Comparison of ENCODE assay signal across 9 cellular contexts in the genomic region with DNA sequence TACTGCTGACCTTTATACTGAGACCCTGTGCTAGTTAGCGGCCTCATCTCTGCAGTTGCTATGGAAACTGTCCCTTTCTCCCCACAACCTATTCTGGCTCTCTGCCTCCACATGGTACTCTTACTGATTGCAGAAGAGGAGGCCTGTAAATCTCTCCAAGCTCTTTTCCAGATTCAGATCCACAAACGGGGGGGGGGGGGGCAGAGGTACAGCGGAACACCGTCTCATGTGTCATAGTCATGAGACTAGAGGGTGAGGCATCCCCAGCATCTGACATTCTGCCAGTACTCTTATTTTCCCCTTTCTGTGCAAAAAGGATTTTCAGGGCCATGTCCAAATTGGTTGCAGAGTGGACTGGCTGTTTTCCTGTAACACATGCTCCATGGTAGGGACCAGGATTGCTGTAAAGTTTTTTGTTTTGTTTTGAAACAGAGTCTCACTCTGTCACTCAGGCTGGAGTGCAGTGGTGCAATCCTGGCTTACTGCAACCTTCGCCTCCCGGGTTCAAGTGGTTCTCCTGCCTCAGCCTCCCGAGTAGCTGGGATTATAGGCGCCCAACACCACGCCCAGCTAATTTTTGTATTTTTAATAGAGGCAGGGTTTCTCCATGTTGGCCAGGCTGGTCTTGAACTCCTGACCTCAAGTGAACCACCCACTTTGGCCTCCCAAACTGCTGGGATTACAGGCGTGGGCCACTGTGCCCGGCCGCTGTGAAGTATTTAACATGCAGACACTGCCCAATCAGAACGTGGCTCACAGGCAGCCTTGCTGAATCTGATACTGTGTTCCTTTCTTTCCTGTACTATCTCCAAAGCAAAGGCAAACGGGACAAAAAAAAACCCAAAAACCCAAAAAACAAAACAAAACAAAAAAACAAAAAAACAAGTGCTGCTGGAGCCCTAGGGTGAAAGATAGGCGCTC. TPM values are rescaled to one million over a fixed set of nuclear protein-coding genes. Genes with fewer than 3 reads are reported as not detected.
DNase-seq lines count a peak whose midpoint lies in the region; ATAC-seq and TF ChIP-seq lines count a peak whose summit lies in the region.
"Had no signal": no experiment of that assay in that cellular context is flagged by ENCODE, and none has a peak within 500 bp of the region (broad histone marks: within the 10 kb centered on the region; RNA-seq: fewer than 3 reads in every experiment).

No MANE protein-coding gene starts in this region.

- peak overlapping the region; percentile 46; the same call in 1 of the 2 replicates for H4K5ac ChIP-seq in IMR-90 (ENCODE audit: low read depth, low read length)

- H3K4me3 ChIP-seq in AG04449 (ENCODE audit: low read depth, low read length): peak overlapping the region; percentile 68
- H3K4me3 ChIP-seq in IMR-90 (ENCODE audit: insufficient read depth, low read depth, low read length): no peak overlapping the region
- H3K4me3 ChIP-seq in astrocyte of the cerebellum (ENCODE audit: low read depth, low read length): peak overlapping the region; percentile 50
- peak overlapping the region in 1 of 2 experiments; percentile 85 for H3K4me3 ChIP-seq in mesenchymal stem cell (ENCODE audit: insufficient read depth in 1 of 2, low read depth in 1 of 2, low read length in 2 of 2)

- intact Hi-C loops in IMR-90 (cut with micrococcal nuclease): no loop called here

- H3K9me1 ChIP-seq in IMR-90 (ENCODE audit: insufficient read depth, low read length): peaks cover 15% of the 10 kb centered on the region

- 0 out of 2 replicates have a peak overlapping the region, but pooled peaks have one; percentile 44 for H3K56ac ChIP-seq in IMR-90 (ENCODE audit: extremely low read depth, insufficient read depth, low read length)

- H2AFZ ChIP-seq in IMR-90 (replicated peaks; ENCODE audit: low read length, poor library complexity): peak overlapping the region; percentile 11
- no peak overlapping the region for H2AFZ ChIP-seq in mesenchymal stem cell (ENCODE audit: low read depth, low read length)

- H2BK20ac ChIP-seq in IMR-90 (ENCODE audit: low read depth, low read length): peak overlapping the region; percentile 8; the same call in 1 of the 2 replicates

- H3K79me1 ChIP-seq in IMR-90 (ENCODE audit: low read depth in 1 of 2, low read length in 2 of 2) (peaks cover 0 to 15% of the 10 kb centered on the region in 2 experiments; a peak in 3 of 4 replicates), mesenchymal stem cell (replicated peaks; ENCODE audit: low read length, poor library complexity, severe bottlenecking) (no peaks in the 10 kb centered on the region)

- peak overlapping the region in 1 of 2 experiments; percentile 61 for H2BK12ac ChIP-seq in mesenchymal stem cell (ENCODE audit: low read length in 2 of 2)

- peaks cover 14% of the 10 kb centered on the region for H3K4me1 ChIP-seq in IMR-90 (ENCODE audit: control insufficient read depth, insufficient read depth, low read length)
- H3K4me1 ChIP-seq in mesenchymal stem cell (ENCODE audit: control insufficient read depth, insufficient read depth, low read depth, low read length): peaks cover 15% of the 10 kb centered on the region

- WGBS in IMR-90 (ENCODE audit: extremely low coverage in 2 of 2, insufficient read length in 1 of 2), 2 experiments: 80% methylated on average over 2 of the region's 15 CpGs; no CpG with 5 or more reads in 1 of the 2 experiments
- WGBS in mesenchymal stem cell: 49% methylated on average over 12 of the region's 15 CpGs

- dilution Hi-C loops in IMR-90 (cut with HindIII; ENCODE audit: low sequenced_read_pairs, unreplicated experiment): no loop called here

- H4K91ac ChIP-seq in IMR-90 (ENCODE audit: insufficient read depth, low read depth, low read length) (peak overlapping the region; percentile 0; the same call in 1 of the 2 replicates), mesenchymal stem cell (ENCODE audit: low read length) (no peak overlapping the region)

- in situ Hi-C loops in IMR-90 (cut with MboI; ENCODE audit: low sequenced_read_pairs) (no loop called here), astrocyte of the cerebellum (cut with HindIII; ENCODE audit: low sequenced_read_pairs) (no loop called here)

- H4K8ac ChIP-seq in IMR-90 (ENCODE audit: low read depth in 2 of 2, low read length in 2 of 2) (peak overlapping the region; percentile 50 to 88; a peak in 2 of 4 replicates), mesenchymal stem cell (ENCODE audit: low read length) (peak overlapping the region; percentile 19)

- H3K14ac ChIP-seq in IMR-90 (replicated peaks; ENCODE audit: low read depth, low read length) (peak overlapping the region; percentile 76), mesenchymal stem cell (ENCODE audit: low read length in 2 of 2) (peak overlapping the region in 1 of 2 experiments; percentile 21)

- H3K9me3 ChIP-seq in IMR-90 (ENCODE audit: control insufficient read depth, insufficient read depth, low read length) (no peaks in the 10 kb centered on the region), mesenchymal stem cell (ENCODE audit: control insufficient read depth, low read length) (no peaks in the 10 kb centered on the region)
- H3K9me3 ChIP-seq: neutrophil had no signal

- H3K4ac ChIP-seq in IMR-90 (ENCODE audit: low read depth, low read length) (peak overlapping the region; percentile 83), mesenchymal stem cell (ENCODE audit: low read depth in 1 of 2, low read length in 2 of 2) (peak overlapping the region in 1 of 2 experiments; percentile 56)

- peak overlapping the region; percentile 83 for H3K4me2 ChIP-seq in IMR-90 (ENCODE audit: low read depth, low read length)
- peak overlapping the region; percentile 26 for H3K4me2 ChIP-seq in mesenchymal stem cell (ENCODE audit: low read length, poor library complexity, severe bottlenecking)

- no TSS peak for BruUV-seq in IMR-90 (replicated peaks; lab: Mats Ljungman, UMichigan)

- H2BK120ac ChIP-seq in IMR-90 (ENCODE audit: low read depth, low read length) (no peak overlapping the region; the same call in 1 of the 2 replicates), mesenchymal stem cell (ENCODE audit: low read depth, low read length) (peak overlapping the region; percentile 35)

- H2BK5ac ChIP-seq in IMR-90 (ENCODE audit: low read depth, low read length, poor library complexity, severe bottlenecking) (peak overlapping the region; percentile 63), mesenchymal stem cell (ENCODE audit: low read depth, low read length, poor library complexity, severe bottlenecking) (peak overlapping the region; percentile 5)

- H3K36me3 ChIP-seq in IMR-90 (ENCODE audit: control insufficient read depth, insufficient read depth, low read length) (no peaks in the 10 kb centered on the region), mesenchymal stem cell (ENCODE audit: control insufficient read depth in 1 of 2, insufficient read depth in 2 of 2, low read depth in 1 of 2, low read length in 2 of 2) (no peaks in the 10 kb centered on the region)
- H3K36me3 ChIP-seq: neutrophil had no signal

- H4K20me1 ChIP-seq in IMR-90 (ENCODE audit: insufficient read depth, low read length): no peaks in the 10 kb centered on the region

- CTCF ChIA-PET in AG04449 (lab: Yijun Ruan, JAX) (interaction anchor here (1.5 to 1.9 kb wide), 2 partner anchors 13 to 39 kb away, joined by 3 to 5 read pairs; no protein-coding TSS in a partner anchor), IMR-90 (lab: Yijun Ruan, JAX) (interaction anchor here (1.5 to 1.9 kb wide), 3 partner anchors 10 to 137 kb away, joined by 3 to 4 read pairs (median 3); no protein-coding TSS in a partner anchor)

- no peak for TF ChIP-seq POLR2A in IMR-90 (IDR thresholded peaks at IDR 0.05; ENCODE audit: low read depth, low read length)

- no peak for TF ChIP-seq RAD21 in IMR-90 (IDR thresholded peaks at IDR 0.05; ENCODE audit: low read length)

- H2BK15ac ChIP-seq in IMR-90 (ENCODE audit: low read depth, low read length): no peak overlapping the region
- no peak overlapping the region for H2BK15ac ChIP-seq in mesenchymal stem cell (ENCODE audit: low read depth, poor library complexity, severe bottlenecking)

- H3K9ac ChIP-seq in IMR-90 (ENCODE audit: low read depth, low read length): peak overlapping the region; percentile 70; the same call in 1 of the 2 replicates
- peak overlapping the region; percentile 94 for H3K9ac ChIP-seq in mesenchymal stem cell (ENCODE audit: low read length)

- peak overlapping the region; percentile 37; the same call in 1 of the 2 replicates for H2AK5ac ChIP-seq in IMR-90 (ENCODE audit: low read depth, low read length)
- peak overlapping the region; percentile 46 for H2AK5ac ChIP-seq in mesenchymal stem cell (ENCODE audit: low read length, severe bottlenecking)

- POLR2A ChIA-PET in AG04449 (lab: Yijun Ruan, JAX): no interaction called here
- POLR2A ChIA-PET in IMR-90 (lab: Charles Lee; ENCODE audit: unreplicated experiment): interaction anchor here (0.6 kb wide), 1 partner anchor 139 kb away, joined by 3 read pairs; a partner anchor contains a TSS

- no peaks in the 10 kb centered on the region for H3K27me3 ChIP-seq in IMR-90 (ENCODE audit: control insufficient read depth, insufficient read depth, low read length)
- peaks cover 0 to 14% of the 10 kb centered on the region in 2 experiments for H3K27me3 ChIP-seq in mesenchymal stem cell (ENCODE audit: control insufficient read depth in 1 of 2, insufficient read depth in 1 of 2, low read length in 2 of 2)

- peak overlapping the region; percentile 36; the same call in 1 of the 2 replicates for H3K18ac ChIP-seq in IMR-90 (ENCODE audit: low read depth, low read length)
- peak overlapping the region in 1 of 2 experiments; percentile 63 for H3K18ac ChIP-seq in mesenchymal stem cell (ENCODE audit: low read depth in 1 of 2, low read length in 2 of 2)

- DNase-seq in AG04449 (ENCODE audit: low read depth, low spot score) (no peak), IMR-90 (no peak), astrocyte of the cerebellum (ENCODE audit: low read depth) (no peak), mesenchymal stem cell (peak; percentile 62), DMS53 (lab: John Stamatoyannopoulos, UW) (no peak)
- no peak for DNase-seq in activated effector memory CD4-positive, alpha-beta T cell treated with anti-CD3 and anti-CD28 coated beads, Interleukin-2, amount 50 U/mL, for 16 hours

- no peak for TF ChIP-seq CTCF in AG04449 (IDR thresholded peaks at IDR 0.05; ENCODE audit: insufficient read depth, low read length, missing control alignments)
- TF ChIP-seq CTCF in IMR-90 (conservative IDR thresholded peaks at IDR 0.05; ENCODE audit: low read depth, low read length): no peak
- no peak for TF ChIP-seq CTCF in astrocyte of the cerebellum (IDR thresholded peaks at IDR 0.05; ENCODE audit: low read depth, low read length, missing control alignments)

- peak overlapping the region; percentile 74; the same call in 1 of the 2 replicates for H3K23ac ChIP-seq in IMR-90 (ENCODE audit: low read depth, low read length)
- no peak overlapping the region for H3K23ac ChIP-seq in mesenchymal stem cell (ENCODE audit: low read length in 2 of 2)

- H2AK9ac ChIP-seq in IMR-90 (replicated peaks; ENCODE audit: low read depth, low read length, poor library complexity): no peak overlapping the region

- ATAC-seq in IMR-90 (ENCODE audit: low read depth): no peak
- ATAC-seq in HG03432 (IDR thresholded peaks at IDR 0.05; ENCODE audit: unreplicated experiment): no peak
- no peak for ATAC-seq in HG02798 (IDR thresholded peaks at IDR 0.05; ENCODE audit: poor library complexity, unreplicated experiment)

- H3K27ac ChIP-seq in IMR-90 (ENCODE audit: insufficient read depth, low read length): peak overlapping the region; percentile 78; the same call in 1 of the 2 replicates
- peak overlapping the region; percentile 82 for H3K27ac ChIP-seq in mesenchymal stem cell (ENCODE audit: low read length, poor library complexity, severe bottlenecking)

RNA-seq across cellular contexts. Expression of a gene that starts 8.1 kb away (rescaled TPM):
- 47.2 and 48.2 TPM in 2 replicates for total RNA-seq in IMR-90 (2012; rRNA removed)
- polyA plus RNA-seq in IMR-90 (2012; rRNA removed): 28.7 and 31.3 TPM in 2 replicates
- polyA plus RNA-seq in IMR-90 (2012; cell fraction: cytosol; rRNA removed): 15.3 and 17.4 TPM in 2 replicates
- polyA plus RNA-seq in IMR-90 (2012; cell fraction: nucleus; rRNA removed; ENCODE audit: low replicate concordance): 12.7 and 15.8 TPM in 2 replicates
- 40.8 TPM for polyA plus RNA-seq in mesenchymal stem cell (2013, experiment 1 of 2)
- polyA plus RNA-seq in mesenchymal stem cell (2013, experiment 2 of 2): 38.2 TPM

RNA-seq across cellular contexts. Expression of a gene that starts 16.3 kb away (rescaled TPM):
- total RNA-seq in IMR-90 (2012; rRNA removed): 64.5 and 73.9 TPM in 2 replicates
- 33.9 and 36.3 TPM in 2 replicates for polyA plus RNA-seq in IMR-90 (2012; rRNA removed)
- polyA plus RNA-seq in IMR-90 (2012; cell fraction: cytosol; rRNA removed): 15.6 and 19.1 TPM in 2 replicates
- 46.0 and 100 TPM in 2 replicates for polyA plus RNA-seq in IMR-90 (2012; cell fraction: nucleus; rRNA removed; ENCODE audit: low replicate concordance)
- polyA plus RNA-seq in mesenchymal stem cell (2013, experiment 1 of 2): 25.7 TPM
- 21.9 TPM for polyA plus RNA-seq in mesenchymal stem cell (2013, experiment 2 of 2)
